ENCODE assay signal across 8 cellular contexts in genomic region chr15:75453703-75454470, GRCh38. TPM values are rescaled to one million over a fixed set of nuclear protein-coding genes. Genes with fewer than 3 reads are reported as not detected.
A peak's percentile ranks its signal among the peaks of the same experiment; 100 is the strongest.
DNase-seq lines count a peak whose midpoint lies in the region; ATAC-seq and TF ChIP-seq lines count a peak whose summit lies in the region.

No MANE protein-coding gene starts in this region.

- peaks cover 28% of the 10 kb centered on the region for H3K4me1 Mint-ChIP-seq in activated CD4-positive, alpha-beta T cell treated with anti-CD3 and anti-CD28 coated beads, Interleukin-2, amount 10 ng/mL, durations not matched to agents 7 days and 5 days

- H3K36me3 Mint-ChIP-seq in activated CD4-positive, alpha-beta T cell treated with anti-CD3 and anti-CD28 coated beads, Interleukin-2, amount 10 ng/mL, durations not matched to agents 7 days and 5 days (ENCODE audit: low read depth) = peaks cover 3% of the 10 kb centered on the region

- H3K4me3 ChIP-seq in coronary artery = peak overlapping the region; percentile 89

- peak; percentile 31 for ATAC-seq in GM19328 (IDR thresholded peaks at IDR 0.05; ENCODE audit: unreplicated experiment)
- peak; percentile 24 for ATAC-seq in HG03469 (IDR thresholded peaks at IDR 0.05; ENCODE audit: unreplicated experiment)

- peak overlapping the region; percentile 100 for H3K27ac Mint-ChIP-seq in activated CD4-positive, alpha-beta T cell treated with anti-CD3 and anti-CD28 coated beads, Interleukin-2, amount 10 ng/mL, durations not matched to agents 7 days and 5 days

- no peaks in the 10 kb centered on the region for H3K9me3 Mint-ChIP-seq in activated CD4-positive, alpha-beta T cell treated with anti-CD3 and anti-CD28 coated beads, Interleukin-2, amount 10 ng/mL, durations not matched to agents 7 days and 5 days

- CTCF ChIA-PET in activated CD4-positive, alpha-beta T cell treated with anti-CD3 and anti-CD28 coated beads, Interleukin-2, amount 10 ng/mL, durations not matched to agents 7 days and 5 days (lab: Charles Lee) = interaction anchor here (0.8 to 3.0 kb wide), 11 partner anchors 8 to 186 kb away, joined by 3 to 21 read pairs (median 4); partner anchors contain the start of genes IMP3 and MAN2C1

- peak overlapping the region; percentile 87 for H3K4me3 Mint-ChIP-seq in activated CD4-positive, alpha-beta T cell treated with anti-CD3 and anti-CD28 coated beads, Interleukin-2, amount 10 ng/mL, durations not matched to agents 7 days and 5 days

- no peaks in the 10 kb centered on the region for H3K27me3 ChIP-seq in layer of hippocampus (ENCODE audit: control insufficient read depth, insufficient read depth, low read length)

- TF ChIP-seq CTCF in coronary artery (IDR thresholded peaks at IDR 0.05) = no peak

- peak overlapping the region; percentile 93 to 100 for H3K27ac ChIP-seq in coronary artery
- H3K27ac ChIP-seq in layer of hippocampus (ENCODE audit: low read depth, low read length) = peak overlapping the region; percentile 91

- POLR2A ChIA-PET in activated CD4-positive, alpha-beta T cell treated with anti-CD3 and anti-CD28 coated beads, Interleukin-2, amount 10 ng/mL, durations not matched to agents 7 days and 5 days (lab: Charles Lee) = interaction anchor here (0.6 to 5.0 kb wide), 5 partner anchors 45 to 186 kb away, joined by 3 to 18 read pairs (median 8); partner anchors contain the start of genes IMP3, MAN2C1 and SNUPN

- DNase-seq in C1 segment of cervical spinal cord (lab: John Stamatoyannopoulos, UW) (peak; percentile 84 to 99 (median 97)), NCI-H526 treated with DMSO at 0.1 percent for 48 hours (lab: John Stamatoyannopoulos, UW) (peak; percentile 99), coronary artery (ENCODE audit: low spot score) (peak; percentile 99)
- DNase-seq in activated CD4-positive, alpha-beta T cell treated with anti-CD3 and anti-CD28 coated beads, Interleukin-2, amount 10 ng/mL, durations not matched to agents 7 days and 5 days = peak; percentile 97
- peak; percentile 83 to 95 (median 91) for DNase-seq in stimulated activated CD4-positive, alpha-beta T cell treated with anti-CD3 and anti-CD28 coated beads, Interleukin-1b, Interleukin-23, amount 100 ng/mL, for 24 hours (ENCODE audit: low read depth in 4 of 4, low spot score in 1 of 4)

- no peaks in the 10 kb centered on the region for H3K27me3 Mint-ChIP-seq in activated CD4-positive, alpha-beta T cell treated with anti-CD3 and anti-CD28 coated beads, Interleukin-2, amount 10 ng/mL, durations not matched to agents 7 days and 5 days

RNA-seq across cellular contexts. Expression of gene SIN3A, which starts 2.4 kb away (rescaled TPM):
- 100 to 1,000 TPM; 106 to 115 TPM for total RNA-seq in activated CD4-positive, alpha-beta T cell treated with anti-CD3 and anti-CD28 coated beads, Interleukin-2, amount 10 ng/mL, durations not matched to agents 7 days and 5 days

Comparison
In these comparisons a context has a peak if more than half of its experiments do, and no peak if none do; other contexts are left out.
1. Peak in every context shown above with its lines: DNase-seq, ATAC-seq, H3K4me3 ChIP-seq and H3K27ac ChIP-seq.